In genomic region chr13:50796463-50796862, GRCh38 we compare ENCODE assay signal across 1 cellular context.
TF ChIP-seq lines count a peak whose summit lies in the region.

No MANE protein-coding gene starts in this region.

TF ChIP-seq in SK-N-SH treated with all-trans-retinoic acid at 6 μM for 48 hours, 23 proteins besides CTCF, POLR2A, EP300 and RAD21 (continued from another document):
- no peak for TF ChIP-seq CREB5 (CRISPR knock-in tag; IDR thresholded peaks at IDR 0.05; ENCODE audit: low read depth)
- no peak for TF ChIP-seq GLIS3 (CRISPR knock-in tag; IDR thresholded peaks at IDR 0.05)
- no peak for TF ChIP-seq BACH2 (CRISPR knock-in tag; IDR thresholded peaks at IDR 0.05; ENCODE audit: borderline replicate concordance)
